ENCODE assay signal across 13 cellular contexts in the genomic region with DNA sequence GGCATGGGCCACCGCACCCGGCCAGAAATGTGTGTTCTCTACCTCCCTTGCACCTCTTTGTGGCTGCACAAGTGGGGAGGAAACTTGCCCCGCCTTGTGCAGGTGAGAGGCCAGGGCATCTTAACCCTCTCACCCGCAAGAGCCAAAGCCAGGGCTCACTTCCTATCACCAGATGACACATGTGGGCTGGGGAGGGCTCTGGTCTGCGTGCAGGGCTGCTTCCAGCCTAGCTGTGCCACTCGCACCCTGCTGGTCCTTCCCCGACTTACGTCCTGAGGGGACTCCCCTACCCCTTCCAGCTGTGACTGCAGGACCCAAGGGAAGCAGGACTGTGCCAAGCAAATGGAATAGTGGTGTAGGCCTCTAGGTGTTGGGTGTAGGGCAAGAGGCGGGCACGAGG. TPM values are rescaled to one million over a fixed set of nuclear protein-coding genes. Genes with fewer than 3 reads are reported as not detected.
A peak's percentile ranks its signal among the peaks of the same experiment; 100 is the strongest.
DNase-seq lines count a peak whose midpoint lies in the region; ATAC-seq, FAIRE-seq and TF ChIP-seq lines count a peak whose summit lies in the region.
"Had no signal": no experiment of that assay in that cellular context is flagged by ENCODE, and none has a peak within 500 bp of the region (broad histone marks: within the 10 kb centered on the region; RNA-seq: fewer than 3 reads in every experiment).

No MANE protein-coding gene starts in this region.

- H3K36me3 Mint-ChIP-seq in effector memory CD8-positive, alpha-beta T cell (ENCODE audit: insufficient read depth) = peaks cover 10% of the 10 kb centered on the region
- H3K36me3 Mint-ChIP-seq in CD14-positive monocyte = peaks cover 24 to 38% of the 10 kb centered on the region in 2 donors

- H3K4me1 Mint-ChIP-seq in effector memory CD8-positive, alpha-beta T cell (ENCODE audit: low read depth in 2 of 2) = peaks cover 13 to 22% of the 10 kb centered on the region in 2 donors
- H3K4me1 Mint-ChIP-seq in CD14-positive monocyte = peaks cover 3% of the 10 kb centered on the region

- intact Hi-C loops in CD14-positive monocyte (cut with micrococcal nuclease) = no loop called here

- ATAC-seq in effector memory CD8-positive, alpha-beta T cell (replicated peaks) = peak; percentile 77
- no peak for ATAC-seq in GM19351 (IDR thresholded peaks at IDR 0.05; ENCODE audit: unreplicated experiment)
- ATAC-seq: sciatic nerve had no signal

- H3K4me3 Mint-ChIP-seq in effector memory CD8-positive, alpha-beta T cell = peak overlapping the region in 1 of 2 donors; percentile 62
- no peak overlapping the region for H3K4me3 Mint-ChIP-seq in CD14-positive monocyte
- H3K4me3 Mint-ChIP-seq: neural progenitor cell had no signal

- no peaks in the 10 kb centered on the region for H3K27me3 Mint-ChIP-seq in effector memory CD8-positive, alpha-beta T cell
- H3K27me3 Mint-ChIP-seq in CD14-positive monocyte (ENCODE audit: low read depth in 3 of 3) = peaks cover 0 to 1% (median 0%) of the 10 kb centered on the region in 3 donors

- FAIRE-seq in HTR-8/SVneo (lab: Jason Lieb, UNC) = peak; percentile 84

- TF ChIP-seq CTCF in CD14-positive monocyte (IDR thresholded peaks at IDR 0.05) = no peak

- no peak overlapping the region for H3K27ac Mint-ChIP-seq in effector memory CD8-positive, alpha-beta T cell
- H3K27ac Mint-ChIP-seq in CD14-positive monocyte = no peak overlapping the region

- no peak for DNase-seq in HTR-8/SVneo (ENCODE audit: insufficient read length, low spot score)
- peak in 1 of 3 experiments; percentile 24 for DNase-seq in effector memory CD8-positive, alpha-beta T cell
- DNase-seq in CD14-positive monocyte (ENCODE audit: low spot score) = no peak
- DNase-seq: activated CD4-positive, alpha-beta T cell treated with anti-CD3 and anti-CD28 coated beads, Interleukin-2, amount 50 U/mL, for 4 hours; DMS 273 treated with DMSO at 0.1 percent for 48 hours; glutamatergic neuron; NCI-H187; NCI-H510A treated with DMSO at 0.1 percent for 48 hours; stimulated activated CD4-positive, alpha-beta T cell treated with anti-CD3 and anti-CD28 coated beads, Interleukin-4, amount 100 ng/mL, for 1 hour; transverse colon had no signal

- no peaks in the 10 kb centered on the region for H3K9me3 Mint-ChIP-seq in effector memory CD8-positive, alpha-beta T cell
- no peaks in the 10 kb centered on the region for H3K9me3 Mint-ChIP-seq in CD14-positive monocyte
- H3K9me3 Mint-ChIP-seq: neural progenitor cell had no signal

RNA-seq across cellular contexts. Expression of gene MIEF2, which starts 6.9 kb away (rescaled TPM):
- polyA plus RNA-seq in CD14-positive monocyte = 1 to 10 TPM; 4.9 to 6.1 TPM

RNA-seq across cellular contexts. Expression of gene FLII, which starts 8.8 kb away (rescaled TPM):
- polyA plus RNA-seq in CD14-positive monocyte = 100 to 1,000 TPM; 145 to 227 TPM

RNA-seq across cellular contexts. Expression of gene LLGL1, which starts 41.9 kb away (rescaled TPM):
- under 1 TPM; 0.52 to 0.76 TPM for polyA plus RNA-seq in CD14-positive monocyte

RNA-seq across cellular contexts. Expression of gene TOP3A, which starts 47.4 kb away (rescaled TPM):
- 10 to 100 TPM; 15.2 to 22.3 TPM for polyA plus RNA-seq in CD14-positive monocyte

RNA-seq across cellular contexts. Expression of gene SMCR8, which starts 47.7 kb away (rescaled TPM):
- 1 to 10 TPM; 2.4 to 5.3 TPM for polyA plus RNA-seq in CD14-positive monocyte
